21 cellular contexts compared by ENCODE assay signal in the genomic region with DNA sequence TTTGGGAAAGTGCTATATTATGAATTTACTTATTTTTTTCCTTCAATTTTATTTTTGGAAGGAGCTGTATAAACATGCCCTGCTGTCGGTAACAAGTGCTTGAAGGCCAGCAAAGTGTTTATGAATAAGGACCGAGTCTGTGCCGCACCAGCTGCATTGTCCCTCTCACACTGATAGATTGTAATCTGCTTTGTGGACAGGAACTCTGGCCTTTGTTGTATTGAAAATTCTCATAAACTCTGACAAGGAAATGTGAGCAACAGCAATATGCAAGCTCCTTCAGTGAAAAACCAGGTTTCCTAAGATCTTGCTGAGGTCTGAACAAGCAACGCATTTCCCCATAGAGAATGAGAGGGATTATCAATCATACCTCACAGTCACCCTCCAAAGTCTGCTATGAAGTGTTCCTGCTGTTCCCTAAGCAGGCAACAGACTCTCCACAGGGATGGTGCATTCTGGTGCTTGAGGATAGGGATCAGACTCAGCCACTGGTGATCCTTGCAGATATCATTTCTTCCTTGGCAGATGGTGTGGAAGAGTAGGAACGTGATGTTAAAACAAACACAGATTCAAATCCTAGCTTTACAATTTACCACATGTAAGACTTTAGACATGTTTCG.
A peak's percentile ranks its signal among the peaks of the same experiment; 100 is the strongest.
DNase-seq lines count a peak whose midpoint lies in the region; ATAC-seq and TF ChIP-seq lines count a peak whose summit lies in the region.
"Had no signal": no experiment of that assay in that cellular context is flagged by ENCODE, and none has a peak within 500 bp of the region (broad histone marks: within the 10 kb centered on the region; RNA-seq: fewer than 3 reads in every experiment).

No MANE protein-coding gene starts in this region.

- H3K27me3 ChIP-seq in WERI-Rb-1 (ENCODE audit: insufficient read depth, low read depth, severe bottlenecking): no peaks in the 10 kb centered on the region
- no peaks in the 10 kb centered on the region for H3K27me3 ChIP-seq in left lung
- H3K27me3 ChIP-seq: Peyer's patch had no signal

- H3K4me3 ChIP-seq in WERI-Rb-1 (ENCODE audit: low read depth, low read length) (peak overlapping the region; percentile 10; the same call in 1 of the 2 replicates), left lung (no peak overlapping the region)
- H3K4me3 ChIP-seq: Peyer's patch, psoas muscle had no signal

- H3K4me1 ChIP-seq in left lung: no peaks in the 10 kb centered on the region
- H3K4me1 ChIP-seq: Peyer's patch, psoas muscle had no signal

- H3K36me3 ChIP-seq in WERI-Rb-1 (no peaks in the 10 kb centered on the region), left lung (no peaks in the 10 kb centered on the region)
- H3K36me3 ChIP-seq: Peyer's patch had no signal

- no peak for TF ChIP-seq CTCF in WERI-Rb-1 (IDR thresholded peaks at IDR 0.05; ENCODE audit: low read depth, low read length)
- TF ChIP-seq CTCF in left lung (IDR thresholded peaks at IDR 0.05): no peak

- H3K9me3 ChIP-seq in WERI-Rb-1 (ENCODE audit: severe bottlenecking) (no peaks in the 10 kb centered on the region), left lung (no peaks in the 10 kb centered on the region)
- H3K9me3 ChIP-seq: Peyer's patch, psoas muscle had no signal

- peak; percentile 31 for ATAC-seq in left lung
- ATAC-seq in GM21515 (IDR thresholded peaks at IDR 0.05; ENCODE audit: unreplicated experiment): no peak
- ATAC-seq: psoas muscle; stimulated activated naive B cell treated with anti-CD40 and anti-IgM and Interleukin-4, amounts not matched to agents 10 μg/mL and 1 μg/mL and 100 μg/mL, for 72 hours had no signal

- H3K27ac ChIP-seq in WERI-Rb-1: peak overlapping the region; percentile 75
- H3K27ac ChIP-seq in left lung: no peak overlapping the region
- H3K27ac ChIP-seq: epithelial cell of prostate, KMS-11, Peyer's patch, psoas muscle had no signal

- DNase-seq in Ammon's horn (ENCODE audit: low spot score): peak; percentile 47
- DNase-seq in NCI-H345 (lab: John Stamatoyannopoulos, UW): peak; percentile 41
- peak; percentile 82 for DNase-seq in WERI-Rb-1
- no peak for DNase-seq in left lung
- DNase-seq in DMS79 (lab: John Stamatoyannopoulos, UW): no peak
- no peak for DNase-seq in NCI-H1105 (lab: John Stamatoyannopoulos, UW)
- DNase-seq in ecto neural progenitor cell (ENCODE audit: low spot score): no peak
- DNase-seq: ACHN; activated CD4-positive, alpha-beta memory T cell treated with anti-CD3 and anti-CD28 coated beads for 36 hours; activated CD4-positive, CD25-positive, alpha-beta regulatory T cell; activated gamma-delta T cell; activated T-cell treated with anti-CD3 and anti-CD28 coated beads for 4 hours; islet precursor cell; mesendoderm; Peyer's patch; psoas muscle; stimulated activated CD4-positive, alpha-beta T cell treated with anti-CD3 and anti-CD28 coated beads, Interleukin-1b, Interleukin-23, amount 100 ng/mL, for 48 hours; stimulated activated naive B cell treated with anti-CD40 and anti-IgM and Interleukin-4, amounts not matched to agents 10 μg/mL and 1 μg/mL and 100 μg/mL, for 72 hours had no signal

- intact Hi-C loops in left lung (cut with DNase I): no loop called here

Comparison
In these comparisons a context has a peak if more than half of its experiments do, and no peak if none do; other contexts are left out.
1. DNase-seq: peak in Ammon's horn (single experiment), NCI-H345 (single experiment) and WERI-Rb-1 (single experiment); none in left lung (0 of 2), DMS79 (single experiment), NCI-H1105 (single experiment) and ecto neural progenitor cell (single experiment).